ENCODE assay signal across 21 cellular contexts in the genomic region with DNA sequence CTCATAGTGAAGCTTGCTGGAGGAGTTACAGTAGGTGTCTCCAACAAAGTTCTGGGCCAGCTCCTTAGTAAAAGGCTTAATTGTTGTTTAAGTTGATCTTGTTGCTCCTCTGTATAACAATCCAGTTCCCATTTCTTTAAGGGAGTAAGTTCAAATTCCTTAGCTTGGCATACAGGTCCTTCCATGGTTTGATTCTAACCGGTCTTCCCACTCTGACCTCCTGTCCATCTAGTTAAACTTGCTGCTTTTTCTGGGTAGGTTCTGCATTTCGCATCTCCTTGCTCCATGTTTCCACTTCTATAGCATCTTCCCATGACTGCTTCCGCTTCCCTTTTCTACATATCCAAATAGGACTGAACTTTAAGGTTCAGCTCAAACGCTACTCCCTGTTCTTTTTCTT.
"Had no signal": no experiment of that assay in that cellular context is flagged by ENCODE, and none has a peak within 500 bp of the region (broad histone marks: within the 10 kb centered on the region; RNA-seq: fewer than 3 reads in every experiment).

No MANE protein-coding gene starts in this region.

- H3K4me1 ChIP-seq: foreskin keratinocyte had no signal

- DNase-seq: colonic mucosa; effector CD8-positive, alpha-beta T cell; foreskin keratinocyte; heart left ventricle; hippocampal formation; left cardiac atrium; left lung; lower lobe of right lung; naive thymus-derived CD8-positive, alpha-beta T cell; nephron progenitor cell; occipital lobe; ovary; posterior cingulate gyrus; psoas muscle; sigmoid colon; stimulated activated CD4-positive, alpha-beta T cell treated with anti-CD3 and anti-CD28 coated beads, Interleukin-4, amount 100 ng/mL, for 4 hours; stimulated activated naive B cell treated with anti-CD40 and anti-IgM and Interleukin-4, amounts not matched to agents 10 μg/mL and 1 μg/mL and 100 μg/mL, for 72 hours; stimulated activated naive CD8-positive, alpha-beta T cell treated with anti-CD3 and anti-CD28 coated beads, Interleukin-15, amount 100 ng/mL, for 72 hours; thyroid gland had no signal

- H3K4me3 ChIP-seq: colonic mucosa, esophagus muscularis mucosa, gastroesophageal sphincter, heart left ventricle, left lung, lower lobe of right lung, ovary, psoas muscle, sigmoid colon, thyroid gland had no signal

- H3K27ac ChIP-seq: colonic mucosa, esophagus muscularis mucosa, foreskin keratinocyte, gastroesophageal sphincter, left lung, lower lobe of right lung, ovary, psoas muscle, sigmoid colon, thyroid gland had no signal

- H3K36me3 ChIP-seq: colonic mucosa, esophagus muscularis mucosa, gastroesophageal sphincter, heart left ventricle, left lung, lower lobe of right lung, ovary, sigmoid colon, thyroid gland had no signal

- H3K9me3 ChIP-seq: colonic mucosa, esophagus muscularis mucosa, gastroesophageal sphincter, heart left ventricle, left lung, lower lobe of right lung, ovary, psoas muscle, sigmoid colon, thyroid gland had no signal

- H3K27me3 ChIP-seq: colonic mucosa, esophagus muscularis mucosa, foreskin keratinocyte, gastroesophageal sphincter, heart left ventricle, left lung, ovary, sigmoid colon, thyroid gland had no signal

- ATAC-seq: foreskin keratinocyte; gastroesophageal sphincter; left cardiac atrium; left lung; lower lobe of right lung; naive thymus-derived CD8-positive, alpha-beta T cell; psoas muscle; stimulated activated naive B cell treated with anti-CD40 and anti-IgM and Interleukin-4, amounts not matched to agents 10 μg/mL and 1 μg/mL and 100 μg/mL, for 72 hours; stimulated activated naive CD8-positive, alpha-beta T cell treated with anti-CD3 and anti-CD28 coated beads, Interleukin-15, amount 100 ng/mL, for 72 hours had no signal
